8 cellular contexts compared by ENCODE assay signal in genomic region chr4:11787-12445, GRCh38. TPM values are rescaled to one million over a fixed set of nuclear protein-coding genes. Genes with fewer than 3 reads are reported as not detected.
A peak's percentile ranks its signal among the peaks of the same experiment; 100 is the strongest.
DNase-seq lines count a peak whose midpoint lies in the region; ATAC-seq and TF ChIP-seq lines count a peak whose summit lies in the region.
"Not testable (repeated sequence)": the region's sequence is repeated elsewhere in the genome, so short reads cannot be mapped to it uniquely, and the experiment has no call there.

No MANE protein-coding gene starts in this region.

- not testable (repeated sequence) for H3K9me3 Mint-ChIP-seq in brain

- H3K9ac ChIP-seq in KMS-11 = not testable (repeated sequence)

- H3K4me3 Mint-ChIP-seq in brain = not testable (repeated sequence)

- H2AFZ ChIP-seq in KMS-11 (ENCODE audit: low read depth); hepatocyte: not testable (repeated sequence)

- TF ChIP-seq CTCF in BE2C (IDR thresholded peaks at IDR 0.05; ENCODE audit: low read depth, low read length) (peak; percentile 33; the same call in 1 of the 2 replicates), KMS-11 (conservative IDR thresholded peaks at IDR 0.05; ENCODE audit: low read depth, low read length) (peak; percentile 24; the same call in 1 of the 2 replicates), brain (conservative IDR thresholded peaks at IDR 0.05) (peak; percentile 21 to 38)
- not testable (repeated sequence) for TF ChIP-seq CTCF in hepatocyte (IDR thresholded peaks at IDR 0.05; ENCODE audit: poor library complexity)

- not testable (repeated sequence) for H3K27ac Mint-ChIP-seq in brain

- H4K20me1 ChIP-seq in KMS-11 (ENCODE audit: insufficient read depth); hepatocyte (ENCODE audit: insufficient read depth, poor library complexity, severe bottlenecking): not testable (repeated sequence)

- H3K4me1 ChIP-seq in BE2C; KMS-11 (ENCODE audit: low read depth, poor library complexity, severe bottlenecking); hepatocyte (ENCODE audit: insufficient read depth): not testable (repeated sequence)

- DNase-seq in BE2C = peak; percentile 59
- DNase-seq in activated CD4-positive, alpha-beta T cell treated with anti-CD3 and anti-CD28 coated beads, Interleukin-2, amount 50 U/mL, for 1 hour = peak; percentile 29
- peak; percentile 6 for DNase-seq in hepatocyte (ENCODE audit: low spot score)
- DNase-seq in pons (ENCODE audit: low spot score) = peak; percentile 0

- not testable (repeated sequence) for H3K36me3 Mint-ChIP-seq in brain

- H3K9me2 ChIP-seq in hepatocyte (replicated peaks; ENCODE audit: insufficient read depth) = not testable (repeated sequence)

- H3K36me3 ChIP-seq in BE2C; KMS-11 (ENCODE audit: insufficient read depth); hepatocyte (replicated peaks; ENCODE audit: insufficient read depth, low read depth): not testable (repeated sequence)

- H3K4me3 ChIP-seq in BE2C (ENCODE audit: low read depth, low read length); KMS-11 (IDR thresholded peaks at IDR 0.05; ENCODE audit: insufficient read depth, low read depth, low read length); hepatocyte: not testable (repeated sequence)

- ATAC-seq in GM18867 (IDR thresholded peaks at IDR 0.05; ENCODE audit: unreplicated experiment) (peak; percentile 58), HG02610 (IDR thresholded peaks at IDR 0.05; ENCODE audit: unreplicated experiment) (peak; percentile 44)

- H3K4me1 Mint-ChIP-seq in brain = not testable (repeated sequence)

- not testable (repeated sequence) for H3K27ac ChIP-seq in KMS-11, hepatocyte

- not testable (repeated sequence) for H3K27me3 ChIP-seq in BE2C; KMS-11 (ENCODE audit: insufficient read depth, low read depth); hepatocyte

- 83% methylated on average over 15 of the region's 24 CpGs for WGBS in hepatocyte (ENCODE audit: low lambda C conversion rate, missing lambda C conversion rate)

- not testable (repeated sequence) for H3K79me2 ChIP-seq in KMS-11 (ENCODE audit: insufficient read depth, low read depth); hepatocyte

- not testable (repeated sequence) for H3K4me2 ChIP-seq in KMS-11, hepatocyte

- H3K9me3 ChIP-seq in BE2C; hepatocyte (ENCODE audit: low read depth): not testable (repeated sequence)

- not testable (repeated sequence) for H3K27me3 Mint-ChIP-seq in brain

RNA-seq across cellular contexts. Expression of gene ZNF595, which starts 41.2 kb away (rescaled TPM):
- polyA plus RNA-seq in BE2C (2012; ENCODE audit: insufficient read depth, insufficient read length, low read depth) = 3.8 TPM
- polyA plus RNA-seq in brain (ENCODE audit: insufficient read depth, low read depth, low replicate concordance) (6.0 TPM), hepatocyte (4.2 and 6.3 TPM in 2 replicates)
- total RNA-seq in hepatocyte = 11.3 and 16.4 TPM in 2 replicates

Comparison
In these comparisons a context has a peak if more than half of its experiments do, and no peak if none do; other contexts are left out.
1. DNase-seq: peak in every context shown above with its lines; median percentile 59 in BE2C; 29 in activated CD4-positive, alpha-beta T cell treated with anti-CD3 and anti-CD28 coated beads, Interleukin-2, amount 50 U/mL, for 1 hour; 6 in hepatocyte; 0 in pons.